In the genomic region with DNA sequence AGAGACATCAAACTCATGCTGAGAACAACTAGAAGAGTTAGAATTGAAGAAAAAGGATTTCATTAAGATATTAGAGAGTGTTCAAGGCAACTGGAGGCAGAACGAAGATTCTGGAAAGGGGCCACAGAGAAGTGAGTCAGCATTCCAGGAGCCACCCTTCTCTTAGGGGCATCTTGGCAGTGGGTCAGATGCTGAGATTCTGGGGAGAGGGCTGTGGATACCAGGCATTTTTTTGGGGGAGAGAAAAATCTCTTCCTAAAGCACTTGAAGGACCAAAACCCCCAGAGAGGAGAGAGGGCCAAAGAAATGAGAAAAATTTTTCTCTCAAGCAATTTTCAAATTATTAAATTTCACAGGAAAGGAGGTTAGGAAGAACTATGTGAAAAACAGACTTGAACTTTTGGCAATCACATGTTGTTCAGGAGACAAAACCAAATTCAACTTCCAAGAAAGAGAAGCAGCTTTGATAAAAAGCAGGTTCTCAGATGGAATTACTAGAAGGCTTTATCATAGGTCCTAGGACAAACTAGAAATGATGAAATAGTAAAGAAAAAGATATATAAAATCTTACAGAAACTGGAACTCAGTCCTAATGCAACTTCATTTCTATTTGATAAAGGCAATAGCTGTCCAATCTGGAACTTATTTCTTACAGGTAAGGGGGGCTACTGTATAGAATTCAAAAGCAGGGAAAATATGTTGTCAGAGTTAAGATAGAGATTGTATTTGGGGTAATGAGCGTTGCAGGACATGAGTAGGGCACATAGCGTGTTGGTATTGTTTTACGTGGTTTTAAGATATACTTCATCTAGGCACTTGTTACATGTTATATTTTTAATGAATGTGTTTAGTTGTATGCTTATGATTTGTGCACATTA, we compare ENCODE assay signal across 1 cellular context.
TF ChIP-seq lines count a peak whose summit lies in the region.

No MANE protein-coding gene starts in this region.

TF ChIP-seq in IMR-90, 13 proteins besides CTCF, POLR2A, EP300 and RAD21:
- TF ChIP-seq RCOR1 (IDR thresholded peaks at IDR 0.05; ENCODE audit: insufficient replicate concordance, low read length) (no peak), NFE2L2 (IDR thresholded peaks at IDR 0.05; ENCODE audit: low read depth, low read length) (peak; percentile 37; the same call in 1 of the 2 replicates)
